Comparison of ENCODE assay signal across 23 cellular contexts in the genomic region with DNA sequence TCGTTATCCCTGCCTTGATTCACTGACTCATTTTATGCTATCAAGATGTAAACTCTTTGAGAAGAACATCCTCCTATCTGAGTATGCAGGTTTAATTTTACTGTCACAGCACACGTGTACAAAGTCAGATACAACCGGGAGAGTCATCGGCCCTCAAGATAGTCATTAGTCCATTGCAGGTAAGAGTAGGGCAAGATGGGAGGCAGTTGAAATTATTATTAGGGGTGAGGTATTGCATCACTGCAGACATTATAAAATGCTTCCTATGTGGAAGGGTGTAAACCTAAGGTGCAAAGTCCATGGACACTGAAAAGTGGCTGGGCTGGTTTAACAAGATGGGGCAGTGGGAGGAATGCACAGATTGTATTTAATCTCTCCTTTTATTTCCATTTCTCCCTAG.
DNase-seq lines count a peak whose midpoint lies in the region; ATAC-seq, FAIRE-seq and TF ChIP-seq lines count a peak whose summit lies in the region.
"Had no signal": no experiment of that assay in that cellular context is flagged by ENCODE, and none has a peak within 500 bp of the region (broad histone marks: within the 10 kb centered on the region; RNA-seq: fewer than 3 reads in every experiment).

No MANE protein-coding gene starts in this region.

- no peak for TF ChIP-seq POLR2A in A549 (IDR thresholded peaks at IDR 0.05; ENCODE audit: low read length)
- no peak for TF ChIP-seq POLR2A in H1 (IDR thresholded peaks at IDR 0.05; ENCODE audit: control extremely low read depth in 1 of 2, low read depth in 2 of 2, low read length in 2 of 2)

- no peak overlapping the region for H4K5ac ChIP-seq in H1 (ENCODE audit: insufficient read length, low read depth, low read length)

- H3K27ac Mint-ChIP-seq in HFFc6 (no peak overlapping the region), T-cell (no peak overlapping the region)
- H3K27ac Mint-ChIP-seq: activated CD8-positive, alpha-beta memory T cell treated with anti-CD3 and anti-CD28 coated beads, Interleukin-2, amount 10 ng/mL, durations not matched to agents 7 days and 5 days; activated naive CD8-positive, alpha-beta T cell treated with anti-CD3 and anti-CD28 coated beads, Interleukin-2, amount 50 U/mL, for 24 hours; activated T-helper 2 cell treated with anti-CD3 and anti-CD28 coated beads, Interferon-gamma antibody, Interleukin-2, Interleukin-4, amounts not matched to agents 10 μg/mL and 5 μg/mL and 100 μg/mL, durations not matched to agents 14 hours and 24 hours and 36 hours had no signal

- TF ChIP-seq CTCF in A549 (IDR thresholded peaks at IDR 0.05) (no peak), H1 (IDR thresholded peaks at IDR 0.05; ENCODE audit: control extremely low read depth in 1 of 3, insufficient read depth in 1 of 3, low read depth in 1 of 3, low read length in 3 of 3) (no peak), HFFc6 (IDR thresholded peaks at IDR 0.05) (no peak)

- no peaks in the 10 kb centered on the region for H3K9me3 Mint-ChIP-seq in HFFc6
- H3K9me3 Mint-ChIP-seq in T-cell: no peaks in the 10 kb centered on the region
- H3K9me3 Mint-ChIP-seq: activated naive CD8-positive, alpha-beta T cell treated with anti-CD3 and anti-CD28 coated beads, Interleukin-2, amount 50 U/mL, for 24 hours; activated T-helper 2 cell treated with anti-CD3 and anti-CD28 coated beads, Interferon-gamma antibody, Interleukin-2, Interleukin-4, amounts not matched to agents 10 μg/mL and 5 μg/mL and 100 μg/mL, durations not matched to agents 14 hours and 24 hours and 36 hours had no signal

- H3K4ac ChIP-seq in H1 (replicated peaks; ENCODE audit: insufficient read length, low read depth, low read length): no peak overlapping the region

- 80% methylated on average over 4 of the region's 4 CpGs for WGBS in A549 (ENCODE audit: missing lambda C conversion rate)
- 86% methylated on average over 4 of the region's 4 CpGs; no CpG with 5 or more reads in 1 of the 2 experiments for WGBS in H1 (ENCODE audit: extremely low coverage in 1 of 2, insufficient coverage in 1 of 2, insufficient read length in 1 of 2, insufficient replicate concordance in 2 of 2, low coverage in 1 of 2, low lambda C conversion rate in 2 of 2, missing lambda C conversion rate in 1 of 2), 2 experiments

- H2BK120ac ChIP-seq in H1 (replicated peaks; ENCODE audit: low read depth, low read length): no peak overlapping the region

- H3K14ac ChIP-seq in H1 (ENCODE audit: insufficient read length): no peak overlapping the region

- POLR2A ChIA-PET in A549 (lab: Yijun Ruan, JAX) (no interaction called here), H1 (lab: Charles Lee; ENCODE audit: partially characterized antibody) (no interaction called here), T-cell (lab: Charles Lee) (no interaction called here)

- no peak overlapping the region for H2BK12ac ChIP-seq in H1 (ENCODE audit: low read depth, low read length)

- H3K36me3 Mint-ChIP-seq in HFFc6 (ENCODE audit: low read depth) (no peaks in the 10 kb centered on the region), T-cell (no peaks in the 10 kb centered on the region)
- H3K36me3 Mint-ChIP-seq: activated CD8-positive, alpha-beta memory T cell treated with anti-CD3 and anti-CD28 coated beads, Interleukin-2, amount 10 ng/mL, durations not matched to agents 7 days and 5 days had no signal

- H3K4me2 ChIP-seq in A549 (no peak overlapping the region), H1 (ENCODE audit: insufficient read depth in 1 of 2, low read depth in 2 of 2, low read length in 2 of 2) (no peak overlapping the region)
- H3K4me2 ChIP-seq: BLaER1 had no signal

- H3K79me1 ChIP-seq in H1 (ENCODE audit: low read depth, low read length): no peaks in the 10 kb centered on the region

- peaks cover 34% of the 10 kb centered on the region for H3K4me1 ChIP-seq in A549
- peaks cover 0 to 3% (median 0%) of the 10 kb centered on the region in 4 experiments; a peak in 1 of 7 replicates for H3K4me1 ChIP-seq in H1 (replicated peaks in 1 of 4; ENCODE audit: control insufficient read depth in 3 of 4, insufficient read depth in 4 of 4, low read length in 3 of 4)
- peaks cover 20% of the 10 kb centered on the region for H3K4me1 ChIP-seq in mucosa of stomach (ENCODE audit: control insufficient read depth, insufficient read depth, low read length)
- H3K4me1 ChIP-seq: BLaER1, SJSA1, spleen, testis had no signal

- H3K18ac ChIP-seq in H1 (ENCODE audit: extremely low read depth, low read length): peak overlapping the region; percentile 27; the same call in 1 of the 2 replicates

- TF ChIP-seq EP300 in A549 (IDR thresholded peaks at IDR 0.05) (no peak), H1 (IDR thresholded peaks at IDR 0.05; ENCODE audit: borderline replicate concordance in 1 of 2, low read depth in 2 of 2, low read length in 2 of 2) (no peak)

- H3K27me3 Mint-ChIP-seq in HFFc6 (ENCODE audit: insufficient read depth): no peaks in the 10 kb centered on the region
- peaks cover 0 to 8% of the 10 kb centered on the region in 2 donors for H3K27me3 Mint-ChIP-seq in T-cell
- H3K27me3 Mint-ChIP-seq: activated CD8-positive, alpha-beta memory T cell treated with anti-CD3 and anti-CD28 coated beads, Interleukin-2, amount 10 ng/mL, durations not matched to agents 7 days and 5 days; activated naive CD8-positive, alpha-beta T cell treated with anti-CD3 and anti-CD28 coated beads, Interleukin-2, amount 50 U/mL, for 24 hours had no signal

- FAIRE-seq in A549 (lab: Jason Lieb, UNC) (peak; percentile 46), H1 (lab: Jason Lieb, UNC) (no peak)
- FAIRE-seq: A204.1, GM12892 had no signal

- H3K4me3 ChIP-seq in A549: no peak overlapping the region
- no peak overlapping the region for H3K4me3 ChIP-seq in H1 (ENCODE audit: extremely low read depth in 1 of 4, insufficient read depth in 2 of 4, low read depth in 3 of 4, low read length in 4 of 4)
- peak overlapping the region; percentile 11 for H3K4me3 ChIP-seq in mucosa of stomach (ENCODE audit: low read length)
- H3K4me3 ChIP-seq: BLaER1, dorsolateral prefrontal cortex, heart left ventricle, SJSA1, spleen, testis had no signal

- H3K4me1 Mint-ChIP-seq in HFFc6 (ENCODE audit: low read depth) (no peaks in the 10 kb centered on the region), T-cell (no peaks in the 10 kb centered on the region)

- H4K91ac ChIP-seq in H1 (replicated peaks; ENCODE audit: insufficient read length, low read length): no peak overlapping the region

- H3K9me3 ChIP-seq in A549 (no peaks in the 10 kb centered on the region), H1 (ENCODE audit: insufficient read depth in 2 of 2, low read depth in 1 of 2, low read length in 1 of 2) (no peaks in the 10 kb centered on the region), mucosa of stomach (ENCODE audit: control insufficient read depth, low read length) (no peaks in the 10 kb centered on the region)
- H3K9me3 ChIP-seq: BLaER1, heart left ventricle, SJSA1, spleen, testis had no signal

- no peak overlapping the region for H3K4me3 Mint-ChIP-seq in HFFc6
- no peak overlapping the region for H3K4me3 Mint-ChIP-seq in T-cell
- H3K4me3 Mint-ChIP-seq: activated CD8-positive, alpha-beta memory T cell treated with anti-CD3 and anti-CD28 coated beads, Interleukin-2, amount 10 ng/mL, durations not matched to agents 7 days and 5 days; activated naive CD8-positive, alpha-beta T cell treated with anti-CD3 and anti-CD28 coated beads, Interleukin-2, amount 50 U/mL, for 24 hours had no signal

- H3K27me3 ChIP-seq in H1 (replicated peaks in 1 of 4; ENCODE audit: control insufficient read depth in 3 of 4, extremely low read depth in 1 of 4, insufficient read depth in 3 of 4, low read length in 3 of 4) (no peaks in the 10 kb centered on the region), mucosa of stomach (ENCODE audit: control insufficient read depth, insufficient read depth, low read length) (no peaks in the 10 kb centered on the region)
- H3K27me3 ChIP-seq: BLaER1, dorsolateral prefrontal cortex, heart left ventricle, SJSA1, spleen, testis had no signal

- no peak for DNase-seq in A549 (ENCODE audit: low read depth in 1 of 2, low spot score in 1 of 2)
- DNase-seq in NCI-H526 (lab: John Stamatoyannopoulos, UW): peak; percentile 60 to 63
- no peak for DNase-seq in H1 (ENCODE audit: low read depth in 1 of 2, low spot score in 2 of 2)
- DNase-seq in HFFc6: no peak
- DNase-seq in T-cell: no peak
- DNase-seq in C1 segment of cervical spinal cord (lab: John Stamatoyannopoulos, UW): no peak
- DNase-seq in SHP77 treated with DMSO at 0.1 percent for 48 hours (lab: John Stamatoyannopoulos, UW): no peak
- DNase-seq: activated CD4-positive, alpha-beta T cell treated with anti-CD3 and anti-CD28 coated beads for 1 hour; activated CD8-positive, alpha-beta memory T cell treated with anti-CD3 and anti-CD28 coated beads, Interleukin-2, amount 10 ng/mL, durations not matched to agents 7 days and 5 days; activated naive CD8-positive, alpha-beta T cell treated with anti-CD3 and anti-CD28 coated beads, Interleukin-2, amount 50 U/mL, for 24 hours; dorsolateral prefrontal cortex; heart left ventricle; NCI-H2081; NCI-H69; OCI-M1; spleen; testis had no signal

- H3K9ac ChIP-seq in H1 (replicated peaks in 1 of 4; ENCODE audit: extremely low read depth in 1 of 4, low read depth in 3 of 4, low read length in 3 of 4): no peak overlapping the region
- H3K9ac ChIP-seq in mucosa of stomach (ENCODE audit: low read length): no peak overlapping the region
- H3K9ac ChIP-seq: BLaER1 had no signal

- no peak overlapping the region for H2AFZ ChIP-seq in H1 (ENCODE audit: low read length)

- H2BK5ac ChIP-seq in H1 (ENCODE audit: low read depth, low read length): no peak overlapping the region

- no peaks in the 10 kb centered on the region for H4K20me1 ChIP-seq in H1 (replicated peaks in 1 of 2; ENCODE audit: control insufficient read depth in 1 of 2, insufficient read depth in 2 of 2, low read length in 2 of 2)
- H4K20me1 ChIP-seq: BLaER1 had no signal

- H4K8ac ChIP-seq in H1 (ENCODE audit: extremely low read depth, insufficient read depth, low read length): no peak overlapping the region

- no peak overlapping the region for H2BK15ac ChIP-seq in H1 (ENCODE audit: low read length)

- no peak for ATAC-seq in A549
- no peak for ATAC-seq in T-cell (replicated peaks in 1 of 4)
- ATAC-seq: activated CD8-positive, alpha-beta memory T cell treated with anti-CD3 and anti-CD28 coated beads, Interleukin-2, amount 10 ng/mL, durations not matched to agents 7 days and 5 days; activated naive CD8-positive, alpha-beta T cell treated with anti-CD3 and anti-CD28 coated beads, Interleukin-2, amount 50 U/mL, for 24 hours had no signal

- H3K56ac ChIP-seq in H1 (replicated peaks; ENCODE audit: insufficient read length, low read depth, low read length): no peak overlapping the region

- no peaks in the 10 kb centered on the region for H3K79me2 ChIP-seq in H1 (ENCODE audit: control insufficient read depth in 1 of 2, insufficient read depth in 2 of 2, low read length in 2 of 2)

- no peak overlapping the region for H2BK20ac ChIP-seq in H1 (ENCODE audit: low read length)

- CTCF ChIA-PET in A549 (lab: Yijun Ruan, JAX) (interaction anchor here (2.3 kb wide), 1 partner anchor 114 kb away, joined by 9 read pairs; a partner anchor contains a TSS), H1 (lab: Charles Lee; ENCODE audit: partially characterized antibody) (no interaction called here), T-cell (lab: Charles Lee) (no interaction called here)

- H3K23me2 ChIP-seq in H1 (ENCODE audit: low read depth, low read length): no peaks in the 10 kb centered on the region

- TF ChIP-seq RAD21 in A549 (conservative IDR thresholded peaks at IDR 0.05 in 1 of 2, IDR thresholded peaks at IDR 0.05 in 1 of 2): no peak
- no peak for TF ChIP-seq RAD21 in H1 (IDR thresholded peaks at IDR 0.05 in 1 of 2, conservative IDR thresholded peaks at IDR 0.05 in 1 of 2; ENCODE audit: low read depth in 2 of 2, low read length in 2 of 2)

- no peaks in the 10 kb centered on the region for H3K36me3 ChIP-seq in H1 (ENCODE audit: control insufficient read depth in 2 of 4, insufficient read depth in 4 of 4, low read length in 3 of 4)
- no peaks in the 10 kb centered on the region for H3K36me3 ChIP-seq in mucosa of stomach (ENCODE audit: control insufficient read depth, insufficient read depth, low read length)
- H3K36me3 ChIP-seq: BLaER1, heart left ventricle, SJSA1, spleen had no signal

- H3K23ac ChIP-seq in H1 (ENCODE audit: insufficient read length): no peak overlapping the region

- no peak overlapping the region for H3K27ac ChIP-seq in A549
- no peak overlapping the region for H3K27ac ChIP-seq in H1 (ENCODE audit: low read depth, low read length)
- H3K27ac ChIP-seq: BLaER1, dorsolateral prefrontal cortex, SJSA1, spleen, testis had no signal

- no peak overlapping the region for H2AK5ac ChIP-seq in H1 (ENCODE audit: low read depth, low read length)

Comparison
In these comparisons a context has a peak if more than half of its experiments do, and no peak if none do; other contexts are left out.
1. DNase-seq: peak in NCI-H526 (2 of 2); none in A549 (0 of 2), H1 (0 of 2), HFFc6 (single experiment), T-cell (0 of 34), C1 segment of cervical spinal cord (0 of 14) and SHP77 treated with DMSO at 0.1 percent for 48 hours (single experiment).